ENCODE assay signal across 18 cellular contexts in the genomic region with DNA sequence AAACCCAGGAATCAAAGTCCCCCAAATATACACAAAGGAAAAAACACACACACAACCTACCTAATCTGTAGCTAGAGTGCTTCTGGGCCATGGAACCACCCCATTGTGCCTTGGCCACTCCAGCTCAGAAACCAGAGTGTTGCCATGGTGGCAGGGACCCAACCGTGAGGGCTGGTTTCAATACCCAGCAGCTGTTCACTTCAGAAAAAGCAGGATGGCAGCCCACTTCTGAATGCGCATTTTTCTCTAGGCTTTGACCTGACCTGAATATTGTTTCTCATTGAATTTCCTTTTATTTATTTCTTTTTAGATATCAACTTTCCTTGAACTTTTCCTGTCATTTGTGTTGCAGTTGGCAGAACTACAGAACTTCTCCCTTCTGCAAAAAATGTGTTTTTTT. TPM values are rescaled to one million over a fixed set of nuclear protein-coding genes. Genes with fewer than 3 reads are reported as not detected.
DNase-seq lines count a peak whose midpoint lies in the region; ATAC-seq, FAIRE-seq and TF ChIP-seq lines count a peak whose summit lies in the region.
"Had no signal": no experiment of that assay in that cellular context is flagged by ENCODE, and none has a peak within 500 bp of the region (broad histone marks: within the 10 kb centered on the region; RNA-seq: fewer than 3 reads in every experiment).

No MANE protein-coding gene starts in this region.

- WGBS in HepG2 (ENCODE audit: low lambda C conversion rate): 97% methylated on average over 2 of the region's 2 CpGs

- DNase-seq in NCI-H1417 (lab: John Stamatoyannopoulos, UW) (peak; percentile 10 to 51 (median 22)), NCI-H1417 treated with DMSO at 0.1 percent for 48 hours (lab: John Stamatoyannopoulos, UW) (no peak), adipocyte (ENCODE audit: low read depth) (peak; percentile 58), HepG2 (ENCODE audit: low spot score) (no peak)
- DNase-seq: 8988T; activated CD4-positive, alpha-beta T cell treated with anti-CD3 and anti-CD28 coated beads for 36 hours; activated T-cell treated with anti-CD3 and anti-CD28 coated beads for 4 hours; effector CD4-positive, alpha-beta T cell; foreskin keratinocyte; NCI-H1694 treated with DMSO at 0.1 percent for 48 hours; NCI-H82; T-helper 9 cell had no signal

- H3K4me1 ChIP-seq in adipocyte (ENCODE audit: control insufficient read depth, insufficient read depth, low read length): peaks cover 74% of the 10 kb centered on the region
- peaks cover 62% of the 10 kb centered on the region for H3K4me1 ChIP-seq in HepG2 (ENCODE audit: insufficient read depth, low read length)
- H3K4me1 ChIP-seq in subcutaneous abdominal adipose tissue (ENCODE audit: control insufficient read depth in 5 of 5, insufficient read depth in 5 of 5, low read length in 5 of 5): peaks cover 6 to 65% (median 53%) of the 10 kb centered on the region in 5 donors

- H3K4me3 ChIP-seq in adipocyte (ENCODE audit: low read length) (peak overlapping the region; percentile 39), HepG2 (replicated peaks in 1 of 3; ENCODE audit: insufficient read depth in 1 of 3, low read depth in 2 of 3, low read length in 3 of 3) (no peak overlapping the region), subcutaneous abdominal adipose tissue (ENCODE audit: low read depth in 1 of 5, low read length in 5 of 5) (peak overlapping the region in 1 of 5 donors; percentile 7)

- no peak for ATAC-seq in HepG2
- no peak for ATAC-seq in GM21381 (IDR thresholded peaks at IDR 0.05; ENCODE audit: unreplicated experiment)
- ATAC-seq in HG03159 (IDR thresholded peaks at IDR 0.05; ENCODE audit: unreplicated experiment): no peak
- no peak for ATAC-seq in GM18909 (IDR thresholded peaks at IDR 0.05; ENCODE audit: poor library complexity, unreplicated experiment)
- ATAC-seq: activated CD4-positive, alpha-beta T cell treated with anti-CD3 and anti-CD28 coated beads for 36 hours; foreskin keratinocyte had no signal

- H3K9ac ChIP-seq in adipocyte (ENCODE audit: low read length) (peak overlapping the region; percentile 79), HepG2 (ENCODE audit: insufficient read depth, low read depth, low read length) (no peak overlapping the region), subcutaneous abdominal adipose tissue (ENCODE audit: low read length in 5 of 5) (peak overlapping the region in 1 of 5 donors; percentile 47)
- H3K9ac ChIP-seq: KMS-11 had no signal

- in situ Hi-C loops in HepG2 (cut with HindIII; ENCODE audit: extremely low pct_ligation_motif_present, low pct_unique_long_range_greater_than_20kb): no loop called here

- H3K36me3 ChIP-seq in adipocyte (ENCODE audit: control insufficient read depth, insufficient read depth, low read length, severe bottlenecking): no peaks in the 10 kb centered on the region
- no peaks in the 10 kb centered on the region for H3K36me3 ChIP-seq in HepG2 (replicated peaks in 1 of 2; ENCODE audit: control insufficient read depth in 1 of 2, insufficient read depth in 2 of 2, low read length in 2 of 2)
- no peaks in the 10 kb centered on the region for H3K36me3 ChIP-seq in subcutaneous abdominal adipose tissue (ENCODE audit: control insufficient read depth in 5 of 5, insufficient read depth in 5 of 5, low read length in 5 of 5)

- H3K27ac ChIP-seq in HepG2 (ENCODE audit: extremely low read length, insufficient read depth, low read length) (no peak overlapping the region), subcutaneous abdominal adipose tissue (ENCODE audit: low read depth, low read length) (peak overlapping the region; percentile 83)
- H3K27ac ChIP-seq: foreskin keratinocyte, HL-60, KMS-11 had no signal

- TF ChIP-seq EP300 in HepG2 (IDR thresholded peaks at IDR 0.05; ENCODE audit: low read depth in 2 of 2, low read length in 2 of 2) (no peak), HepG2 (CRISPR knock-in tag; IDR thresholded peaks at IDR 0.05; ENCODE audit: borderline replicate concordance) (no peak)

- no peak for TF ChIP-seq CTCF in HepG2 (CRISPR knock-in tag; IDR thresholded peaks at IDR 0.05)

- H3K4me2 ChIP-seq in HepG2 (ENCODE audit: low read depth, low read length): no peak overlapping the region
- H3K4me2 ChIP-seq: KMS-11 had no signal

- TF ChIP-seq RAD21 in HepG2 (CRISPR knock-in tag; IDR thresholded peaks at IDR 0.05): no peak

- no peaks in the 10 kb centered on the region for H3K79me2 ChIP-seq in HepG2 (ENCODE audit: insufficient read depth, low read length)

- no peaks in the 10 kb centered on the region for H3K9me3 ChIP-seq in adipocyte (ENCODE audit: control insufficient read depth, low read length)
- H3K9me3 ChIP-seq in HepG2 (ENCODE audit: low read length): no peaks in the 10 kb centered on the region
- no peaks in the 10 kb centered on the region for H3K9me3 ChIP-seq in subcutaneous abdominal adipose tissue (ENCODE audit: control insufficient read depth in 5 of 5, low read length in 5 of 5)

- CTCF ChIA-PET in HepG2 (lab: Yijun Ruan, JAX; ENCODE audit: low intra/inter-chr PET ratio, low total read pairs): no interaction called here

- POLR2A ChIA-PET in HepG2 (lab: Yijun Ruan, JAX): interaction anchor here (0.8 to 1.7 kb wide), 3 partner anchors 8 to 92 kb away, joined by 3 to 5 read pairs (median 3); no protein-coding TSS in a partner anchor

- H4K20me1 ChIP-seq in HepG2 (ENCODE audit: insufficient read depth, low read length): no peaks in the 10 kb centered on the region

- intact Hi-C loops in HepG2 (cut with micrococcal nuclease; ENCODE audit: unreplicated experiment): loop anchor here (5.0 kb wide), 1 partner anchor 65 kb away; no protein-coding TSS in a partner anchor

- BruUV-seq in HepG2 (replicated peaks; lab: Mats Ljungman, UMichigan): no TSS peak

- no peak for TF ChIP-seq POLR2A in HepG2 (IDR thresholded peaks at IDR 0.05; ENCODE audit: insufficient read depth in 1 of 2, low read depth in 2 of 2, low read length in 2 of 2)

- peak overlapping the region; percentile 49 for H2AFZ ChIP-seq in HepG2 (ENCODE audit: low read length)

- FAIRE-seq in HepG2 (lab: Jason Lieb, UNC): no peak

- H3K27me3 ChIP-seq in adipocyte (replicated peaks; ENCODE audit: control insufficient read depth, insufficient read depth, low read length) (no peaks in the 10 kb centered on the region), HepG2 (ENCODE audit: control insufficient read depth in 1 of 2, insufficient read depth in 2 of 2, low read length in 2 of 2) (no peaks in the 10 kb centered on the region), subcutaneous abdominal adipose tissue (ENCODE audit: control insufficient read depth in 5 of 5, insufficient read depth in 4 of 5, low read length in 5 of 5) (no peaks in the 10 kb centered on the region)
- H3K27me3 ChIP-seq: foreskin keratinocyte had no signal

TF ChIP-seq in HepG2, 621 proteins besides CTCF, POLR2A, EP300 and RAD21 (continues in another document):
- TF ChIP-seq ZNF564 (CRISPR knock-in tag; IDR thresholded peaks at IDR 0.05) (no peak), FOXC1 (CRISPR knock-in tag; IDR thresholded peaks at IDR 0.05; ENCODE audit: borderline replicate concordance) (no peak)
- TF ChIP-seq, protein P1, sequence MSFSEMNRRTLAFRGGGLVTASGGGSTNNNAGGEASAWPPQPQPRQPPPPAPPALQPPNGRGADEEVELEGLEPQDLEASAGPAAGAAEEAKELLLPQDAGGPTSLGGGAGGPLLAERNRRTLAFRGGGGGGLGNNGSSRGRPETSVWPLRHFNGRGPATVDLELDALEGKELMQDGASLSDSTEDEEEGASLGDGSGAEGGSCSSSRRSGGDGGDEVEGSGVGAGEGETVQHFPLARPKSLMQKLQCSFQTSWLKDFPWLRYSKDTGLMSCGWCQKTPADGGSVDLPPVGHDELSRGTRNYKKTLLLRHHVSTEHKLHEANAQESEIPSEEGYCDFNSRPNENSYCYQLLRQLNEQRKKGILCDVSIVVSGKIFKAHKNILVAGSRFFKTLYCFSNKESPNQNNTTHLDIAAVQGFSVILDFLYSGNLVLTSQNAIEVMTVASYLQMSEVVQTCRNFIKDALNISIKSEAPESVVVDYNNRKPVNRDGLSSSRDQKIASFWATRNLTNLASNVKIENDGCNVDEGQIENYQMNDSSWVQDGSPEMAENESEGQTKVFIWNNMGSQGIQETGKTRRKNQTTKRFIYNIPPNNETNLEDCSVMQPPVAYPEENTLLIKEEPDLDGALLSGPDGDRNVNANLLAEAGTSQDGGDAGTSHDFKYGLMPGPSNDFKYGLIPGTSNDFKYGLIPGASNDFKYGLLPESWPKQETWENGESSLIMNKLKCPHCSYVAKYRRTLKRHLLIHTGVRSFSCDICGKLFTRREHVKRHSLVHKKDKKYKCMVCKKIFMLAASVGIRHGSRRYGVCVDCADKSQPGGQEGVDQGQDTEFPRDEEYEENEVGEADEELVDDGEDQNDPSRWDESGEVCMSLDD (CRISPR knock-in tag; IDR thresholded peaks at IDR 0.05; ENCODE audit: borderline replicate concordance): no peak
- TF ChIP-seq, protein P2, sequence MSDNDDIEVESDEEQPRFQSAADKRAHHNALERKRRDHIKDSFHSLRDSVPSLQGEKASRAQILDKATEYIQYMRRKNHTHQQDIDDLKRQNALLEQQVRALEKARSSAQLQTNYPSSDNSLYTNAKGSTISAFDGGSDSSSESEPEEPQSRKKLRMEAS (IDR thresholded peaks at IDR 0.05): no peak

RNA-seq across cellular contexts. Expression of a gene that starts 43.0 kb away (rescaled TPM):
- total RNA-seq in HepG2 (2016; rRNA removed; fragmentation: Illumina TruSeq; extraction: Trizol): 93.5 and 122 TPM in 2 replicates
- total RNA-seq in HepG2 (2016; cell fraction: cytosol; rRNA removed; fragmentation: Illumina TruSeq; extraction: Trizol; ENCODE audit: low read depth): 97.2 and 110 TPM in 2 replicates
- 95.7 and 116 TPM in 2 replicates for total RNA-seq in HepG2 (2016; cell fraction: insoluble cytoplasmic fraction; rRNA removed; fragmentation: Illumina TruSeq; extraction: Trizol)
- 85.7 and 89.7 TPM in 2 replicates for total RNA-seq in HepG2 (2016; cell fraction: membrane; rRNA removed; fragmentation: Illumina TruSeq; extraction: Trizol)
- total RNA-seq in HepG2 (2016; cell fraction: nucleus; rRNA removed; fragmentation: Illumina TruSeq; extraction: Trizol): 203 and 204 TPM in 2 replicates
- 133 and 146 TPM in 2 replicates for polyA plus RNA-seq in HepG2 (2011; rRNA removed)
- 63.6 and 104 TPM in 2 replicates for polyA plus RNA-seq in HepG2 (2011; cell fraction: cytosol; rRNA removed)
- polyA plus RNA-seq in HepG2 (2011; cell fraction: nucleus; rRNA removed): 143 and 176 TPM in 2 replicates
- polyA plus RNA-seq in HepG2 (2012): 168 and 275 TPM in 2 replicates
- polyA plus RNA-seq in HepG2 (2016; cell fraction: cytosol; fragmentation: Illumina TruSeq; extraction: Trizol; ENCODE audit: low read depth): 15.0 and 16.3 TPM in 2 replicates
- 115 and 119 TPM in 2 replicates for polyA plus RNA-seq in HepG2 (2016; cell fraction: insoluble cytoplasmic fraction; fragmentation: Illumina TruSeq; extraction: Trizol; ENCODE audit: low read depth)
- 32.6 and 37.1 TPM in 2 replicates for polyA plus RNA-seq in HepG2 (2016; cell fraction: membrane; fragmentation: Illumina TruSeq; extraction: Trizol; ENCODE audit: low read depth)
- 123 and 129 TPM in 2 replicates for polyA plus RNA-seq in HepG2 (2016; cell fraction: nucleus; fragmentation: Illumina TruSeq; extraction: Trizol; ENCODE audit: insufficient read depth, low read depth)
- 26.4 and 224 TPM in 2 replicates for polyA minus RNA-seq in HepG2 (2011; rRNA and poly(A)+ RNA removed; ENCODE audit: low replicate concordance)
- 152 and 197 TPM in 2 replicates for polyA minus RNA-seq in HepG2 (2011; cell fraction: cytosol; rRNA and poly(A)+ RNA removed)
- 1,403 and 1,733 TPM in 2 replicates for polyA minus RNA-seq in HepG2 (2011; cell fraction: nucleus; rRNA and poly(A)+ RNA removed)

Comparison
In these comparisons a context has a peak if more than half of its experiments do, and no peak if none do; other contexts are left out.
1. DNase-seq: peak in NCI-H1417 (3 of 3) and adipocyte (single experiment); none in NCI-H1417 treated with DMSO at 0.1 percent for 48 hours (single experiment) and HepG2 (single experiment).